In the genomic region with DNA sequence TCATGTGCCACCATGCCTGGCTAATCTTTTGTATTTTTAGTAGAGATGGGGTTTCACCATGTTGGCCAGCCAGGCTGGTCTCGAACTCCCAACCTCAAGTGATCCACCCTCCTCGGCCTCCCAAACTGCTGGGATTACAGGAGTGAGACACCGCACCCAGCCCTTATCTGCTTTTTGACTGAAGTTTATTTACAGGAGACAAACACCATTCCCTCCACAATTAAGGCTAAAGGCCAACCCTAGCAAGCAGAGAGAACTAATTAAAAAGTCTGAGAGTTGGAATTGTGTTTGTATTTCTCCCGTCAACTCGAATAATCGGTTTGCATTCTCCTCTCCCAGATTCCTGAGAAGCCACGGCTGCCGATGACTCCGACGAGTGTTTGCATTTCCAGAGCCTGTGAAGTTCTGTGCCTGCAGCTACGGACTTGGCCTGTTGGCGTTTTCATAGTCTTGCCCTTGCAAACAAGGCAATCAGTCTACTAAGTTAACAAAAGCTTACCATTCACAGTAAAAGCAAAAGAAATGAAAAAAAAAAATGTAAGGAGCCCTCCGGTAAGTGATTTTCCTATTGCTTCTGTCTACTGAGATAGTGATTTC, we compare ENCODE assay signal across 14 cellular contexts.
DNase-seq lines count a peak whose midpoint lies in the region; ATAC-seq, FAIRE-seq and TF ChIP-seq lines count a peak whose summit lies in the region.
"Had no signal": no experiment of that assay in that cellular context is flagged by ENCODE, and none has a peak within 500 bp of the region (broad histone marks: within the 10 kb centered on the region; RNA-seq: fewer than 3 reads in every experiment).

No MANE protein-coding gene starts in this region.

- H3K4me1 ChIP-seq in colonic mucosa (no peaks in the 10 kb centered on the region), lower lobe of right lung (no peaks in the 10 kb centered on the region)

- intact Hi-C loops in colonic mucosa (cut with DNase I), result no loop called here
- intact Hi-C loops in lower lobe of right lung (cut with DNase I), result no loop called here

- H3K36me3 ChIP-seq in colonic mucosa, result no peaks in the 10 kb centered on the region
- H3K36me3 ChIP-seq in lower lobe of right lung, result no peaks in the 10 kb centered on the region
- H3K36me3 ChIP-seq: MG63 had no signal

- TF ChIP-seq CTCF in LNCaP clone FGC (IDR thresholded peaks at IDR 0.05; ENCODE audit: control insufficient read depth, extremely low read depth, insufficient read depth) (no peak), colonic mucosa (IDR thresholded peaks at IDR 0.05) (no peak), lower lobe of right lung (IDR thresholded peaks at IDR 0.05) (no peak)

- FAIRE-seq in HTR-8/SVneo (lab: Jason Lieb, UNC), result no peak

- H3K9ac ChIP-seq in colonic mucosa (ENCODE audit: low read depth in 2 of 2, low read length in 2 of 2), result no peak overlapping the region

- no peaks in the 10 kb centered on the region for H3K27me3 ChIP-seq in colonic mucosa
- peaks cover 4% of the 10 kb centered on the region for H3K27me3 ChIP-seq in lower lobe of right lung (ENCODE audit: low read depth)
- H3K27me3 ChIP-seq: MG63 had no signal

- H3K9me3 ChIP-seq in colonic mucosa, result no peaks in the 10 kb centered on the region
- no peaks in the 10 kb centered on the region for H3K9me3 ChIP-seq in lower lobe of right lung
- H3K9me3 ChIP-seq: MG63 had no signal

- no peak overlapping the region for H3K4me3 ChIP-seq in LNCaP clone FGC (ENCODE audit: low read depth, low read length)
- no peak overlapping the region for H3K4me3 ChIP-seq in colonic mucosa
- no peak overlapping the region for H3K4me3 ChIP-seq in lower lobe of right lung
- H3K4me3 ChIP-seq: MG63 had no signal

- DNase-seq in COLO668 (lab: John Stamatoyannopoulos, UW; ENCODE audit: unreplicated experiment) (peak; percentile 26), LNCaP clone FGC (ENCODE audit: low read depth) (peak; percentile 22), colonic mucosa (peak; percentile 34), lower lobe of right lung (no peak), NCI-H446 treated with DMSO at 0.1 percent for 48 hours (lab: John Stamatoyannopoulos, UW) (no peak), HTR-8/SVneo (ENCODE audit: insufficient read length, low spot score) (no peak), SW 1271 (lab: John Stamatoyannopoulos, UW) (no peak)
- no peak for DNase-seq in activated naive CD4-positive, alpha-beta T cell treated with anti-CD3 and anti-CD28 coated beads, Interleukin-2, amount 50 U/mL, for 16 hours
- DNase-seq: activated CD4-positive, alpha-beta memory T cell treated with anti-CD3 and anti-CD28 coated beads for 36 hours; activated effector memory CD4-positive, alpha-beta T cell treated with Interleukin-2 at 50 U/mL for 16 hours; immature natural killer cell; MG63 had no signal

- H3K27ac ChIP-seq in colonic mucosa, result no peak overlapping the region
- H3K27ac ChIP-seq in lower lobe of right lung, result no peak overlapping the region
- H3K27ac ChIP-seq: C4-2B had no signal

- peak; percentile 59 to 89 for ATAC-seq in lower lobe of right lung
- ATAC-seq: esophagus mucosa had no signal

Comparison
In these comparisons a context has a peak if more than half of its experiments do, and no peak if none do; other contexts are left out.
1. DNase-seq: peak in COLO668 (single experiment), LNCaP clone FGC (single experiment) and colonic mucosa (single experiment); none in lower lobe of right lung (single experiment), NCI-H446 treated with DMSO at 0.1 percent for 48 hours (single experiment), HTR-8/SVneo (single experiment), activated naive CD4-positive, alpha-beta T cell treated with anti-CD3 and anti-CD28 coated beads, Interleukin-2, amount 50 U/mL, for 16 hours (single experiment) and SW 1271 (0 of 2).